8 cellular contexts compared by ENCODE assay signal in the genomic region with DNA sequence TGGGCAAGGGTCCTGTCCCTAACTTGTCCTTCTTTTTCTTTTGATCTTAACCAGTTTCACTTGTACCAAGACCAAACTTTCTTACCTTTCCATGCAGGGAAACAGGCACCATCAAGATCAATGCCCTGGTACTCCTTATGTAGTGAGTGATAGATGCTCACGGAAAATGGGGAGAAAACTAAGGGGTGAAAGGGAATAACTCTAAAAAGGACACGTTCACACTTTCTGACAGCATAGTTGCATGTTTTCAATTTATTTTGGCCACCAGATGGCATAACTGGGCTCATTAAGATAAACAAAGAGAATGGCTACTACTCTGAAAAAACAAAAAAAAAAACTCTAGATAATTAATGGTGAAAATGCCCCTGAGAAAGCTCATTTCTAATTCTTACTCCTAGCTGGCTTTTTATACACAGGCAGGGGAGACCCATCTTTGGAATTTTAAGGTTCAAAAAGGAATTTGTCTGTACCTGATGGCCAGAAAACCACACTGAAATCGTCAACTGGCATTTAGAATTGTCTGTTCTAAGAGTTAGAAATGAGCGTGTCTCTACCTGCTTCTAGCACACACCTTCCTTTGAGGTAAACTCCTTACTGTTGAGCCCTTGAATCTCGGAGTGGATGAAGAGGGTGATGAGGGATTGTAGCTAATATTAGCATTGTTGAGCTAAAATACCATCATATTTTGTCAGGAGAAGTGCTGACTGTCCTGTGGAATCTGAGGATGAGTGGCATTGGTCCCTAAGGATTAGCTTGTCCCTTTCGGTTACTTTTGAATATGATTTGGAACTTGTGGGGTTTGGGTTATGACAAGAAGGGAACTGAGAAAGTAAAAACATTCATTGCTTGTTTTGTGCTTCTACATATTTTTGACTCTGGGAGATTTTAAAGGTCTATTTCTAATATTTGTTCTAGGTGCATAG.
DNase-seq lines count a peak whose midpoint lies in the region; ATAC-seq and TF ChIP-seq lines count a peak whose summit lies in the region.

No MANE protein-coding gene starts in this region.

- DNase-seq in SKM-1 treated with dmso at 0.1 percent for 144 hours (lab: John Stamatoyannopoulos, UW; ENCODE audit: unreplicated experiment): peak; percentile 12
- DNase-seq in SKM-1 (lab: John Stamatoyannopoulos, UW; ENCODE audit: unreplicated experiment): no peak
- peak; percentile 17 for DNase-seq in NCI-H2171 (lab: John Stamatoyannopoulos, UW)
- DNase-seq in choroid plexus epithelial cell (ENCODE audit: low read depth): peak; percentile 64
- no peak for DNase-seq in mesothelial cell of epicardium (ENCODE audit: low spot score in 2 of 2, unreplicated experiment in 2 of 2)
- DNase-seq in cerebellar nuclear complex (lab: John Stamatoyannopoulos, UW): no peak
- DNase-seq in NK-92 treated with Interleukin-12 subunit alpha and Interleukin-12 subunit beta, amount 100 ng/mL, for 24 hours (lab: John Stamatoyannopoulos, UW): no peak

- ATAC-seq in GM19463 (IDR thresholded peaks at IDR 0.05; ENCODE audit: unreplicated experiment): no peak

- H3K9me3 Mint-ChIP-seq in mesothelial cell of epicardium: no peaks in the 10 kb centered on the region

- H3K4me3 ChIP-seq in choroid plexus epithelial cell (ENCODE audit: low read depth, low read length): no peak overlapping the region

- H3K27ac Mint-ChIP-seq in mesothelial cell of epicardium: peak overlapping the region; percentile 81

- H3K27me3 Mint-ChIP-seq in mesothelial cell of epicardium (ENCODE audit: low read depth): no peaks in the 10 kb centered on the region

- peak; percentile 53 for TF ChIP-seq CTCF in choroid plexus epithelial cell (conservative IDR thresholded peaks at IDR 0.05; ENCODE audit: low read depth, low read length)
- TF ChIP-seq CTCF in mesothelial cell of epicardium (IDR thresholded peaks at IDR 0.05; ENCODE audit: unreplicated experiment): no peak

- peaks cover 40% of the 10 kb centered on the region for H3K4me1 Mint-ChIP-seq in mesothelial cell of epicardium

- H3K36me3 Mint-ChIP-seq in mesothelial cell of epicardium: no peaks in the 10 kb centered on the region

- no peak overlapping the region for H3K4me3 Mint-ChIP-seq in mesothelial cell of epicardium

Comparison
In these comparisons a context has a peak if more than half of its experiments do, and no peak if none do; other contexts are left out.
1. DNase-seq: peak in SKM-1 treated with dmso at 0.1 percent for 144 hours (single experiment), NCI-H2171 (single experiment) and choroid plexus epithelial cell (single experiment); none in SKM-1 (single experiment), mesothelial cell of epicardium (0 of 2), cerebellar nuclear complex (0 of 2) and NK-92 treated with Interleukin-12 subunit alpha and Interleukin-12 subunit beta, amount 100 ng/mL, for 24 hours (single experiment).